ENCODE assay signal across 18 cellular contexts in genomic region chr11:111905391-111905790, GRCh38. TPM values are rescaled to one million over a fixed set of nuclear protein-coding genes. Genes with fewer than 3 reads are reported as not detected.
"Had no signal": no experiment of that assay in that cellular context is flagged by ENCODE, and none has a peak within 500 bp of the region (broad histone marks: within the 10 kb centered on the region; RNA-seq: fewer than 3 reads in every experiment).

No MANE protein-coding gene starts in this region.

- H3K27me3 ChIP-seq: stomach, tibial artery had no signal

- ATAC-seq: activated CD8-positive, alpha-beta T cell treated with anti-CD3 and anti-CD28 coated beads, Interleukin-2, amount 10 ng/mL, durations not matched to agents 7 days and 5 days; activated naive CD8-positive, alpha-beta T cell treated with anti-CD3 and anti-CD28 coated beads, Interleukin-2, amount 50 U/mL, for 24 hours; effector memory CD8-positive, alpha-beta T cell; left lobe of liver; natural killer cell treated with Interleukin-12 subunit alpha and Interleukin-12 subunit beta and Interleukin-15 and Interleukin-18, amount 100 ng/mL, for 72 hours had no signal

- H3K9me3 ChIP-seq: stomach, tibial artery had no signal

- H3K27ac ChIP-seq: skin epidermis, stomach, tibial artery had no signal

- H3K4me3 ChIP-seq: skin epidermis, stomach, tibial artery had no signal

- DNase-seq: activated CD4-positive, alpha-beta T cell treated with anti-CD3 and anti-CD28 coated beads for 4 hours; activated CD8-positive, alpha-beta memory T cell treated with anti-CD3 and anti-CD28 coated beads, Interleukin-2, amount 50 U/mL, for 48 hours; activated CD8-positive, alpha-beta T cell treated with anti-CD3 and anti-CD28 coated beads, Interleukin-2, amount 10 ng/mL, durations not matched to agents 7 days and 5 days; activated naive CD4-positive, alpha-beta T cell treated with Interleukin-2 at 50 U/mL for 16 hours; activated naive CD8-positive, alpha-beta T cell treated with anti-CD3 and anti-CD28 coated beads, Interleukin-2, amount 50 U/mL, for 24 hours; central memory CD4-positive, alpha-beta T cell; cortex of kidney; effector memory CD8-positive, alpha-beta T cell; nucleus accumbens; stomach; T1000; tibial artery had no signal

RNA-seq across cellular contexts. Expression of gene CRYAB, which starts 6.2 kb away (rescaled TPM):
- total RNA-seq: activated CD8-positive, alpha-beta T cell treated with anti-CD3 and anti-CD28 coated beads, Interleukin-2, amount 10 ng/mL, durations not matched to agents 7 days and 5 days; activated T-helper 1 cell treated with anti-CD3 and anti-CD28 coated beads, Interleukin-12 subunit alpha, Interleukin-12 subunit beta, Interleukin-2, Interleukin-4 antibody, amounts not matched to agents 30 ng/mL and 10 ng/mL and 1 ng/mL, durations not matched to agents 14 hours and 24 hours and 36 hours; natural killer cell treated with Interleukin-12 subunit alpha and Interleukin-12 subunit beta and Interleukin-15 and Interleukin-18, amount 100 ng/mL, for 72 hours had no signal

RNA-seq across cellular contexts. Expression of gene HSPB2, which starts 7.1 kb away (rescaled TPM):
- total RNA-seq: activated CD8-positive, alpha-beta T cell treated with anti-CD3 and anti-CD28 coated beads, Interleukin-2, amount 10 ng/mL, durations not matched to agents 7 days and 5 days; activated T-helper 1 cell treated with anti-CD3 and anti-CD28 coated beads, Interleukin-12 subunit alpha, Interleukin-12 subunit beta, Interleukin-2, Interleukin-4 antibody, amounts not matched to agents 30 ng/mL and 10 ng/mL and 1 ng/mL, durations not matched to agents 14 hours and 24 hours and 36 hours; epithelial cell of proximal tubule; natural killer cell treated with Interleukin-12 subunit alpha and Interleukin-12 subunit beta and Interleukin-15 and Interleukin-18, amount 100 ng/mL, for 72 hours; pulmonary artery endothelial cell had no signal

RNA-seq across cellular contexts. Expression of gene C11orf52, which starts 13.3 kb away (rescaled TPM):
- total RNA-seq: activated CD8-positive, alpha-beta T cell treated with anti-CD3 and anti-CD28 coated beads, Interleukin-2, amount 10 ng/mL, durations not matched to agents 7 days and 5 days; activated T-helper 1 cell treated with anti-CD3 and anti-CD28 coated beads, Interleukin-12 subunit alpha, Interleukin-12 subunit beta, Interleukin-2, Interleukin-4 antibody, amounts not matched to agents 30 ng/mL and 10 ng/mL and 1 ng/mL, durations not matched to agents 14 hours and 24 hours and 36 hours; natural killer cell treated with Interleukin-12 subunit alpha and Interleukin-12 subunit beta and Interleukin-15 and Interleukin-18, amount 100 ng/mL, for 72 hours had no signal
